Comparison of ENCODE assay signal across 16 cellular contexts in the genomic region with DNA sequence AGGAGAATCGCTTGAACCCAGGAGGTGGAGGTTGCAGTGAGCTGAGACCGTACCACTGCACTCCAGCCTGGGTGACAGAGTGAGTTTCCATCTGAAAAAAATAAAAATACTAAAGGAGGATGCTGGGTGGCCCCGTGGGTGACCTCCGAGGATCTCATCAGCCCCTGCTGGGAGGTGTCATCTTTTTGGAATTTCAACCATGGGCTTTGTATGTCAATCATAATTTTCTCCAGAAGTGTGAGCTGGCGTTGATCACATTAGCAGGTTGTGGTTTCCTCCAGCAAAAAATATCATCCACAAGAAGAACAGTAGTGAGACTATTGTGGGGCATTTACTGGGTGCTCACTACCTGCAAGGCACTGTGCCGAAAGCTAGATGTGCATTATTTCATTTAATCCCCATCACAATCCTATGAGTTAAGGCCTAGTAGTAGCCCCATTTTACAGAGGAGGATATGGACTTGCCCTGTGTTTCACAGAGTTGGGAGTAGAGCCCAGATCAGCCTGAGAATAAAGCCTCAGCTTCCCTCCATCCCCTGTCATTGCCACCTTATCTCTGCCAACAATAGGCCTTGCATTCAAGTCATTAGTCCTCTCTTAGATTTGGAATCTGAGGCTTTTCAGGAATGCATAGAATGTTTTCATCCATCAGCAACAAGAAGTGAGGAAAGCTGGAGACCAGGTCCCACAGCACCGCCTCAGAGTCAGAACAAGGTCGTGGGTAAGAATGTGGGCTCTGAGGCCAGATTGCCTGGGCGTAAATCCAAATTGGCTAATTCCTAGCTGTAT. TPM values are rescaled to one million over a fixed set of nuclear protein-coding genes. Genes with fewer than 3 reads are reported as not detected.
DNase-seq lines count a peak whose midpoint lies in the region; ATAC-seq and TF ChIP-seq lines count a peak whose summit lies in the region.
"Had no signal": no experiment of that assay in that cellular context is flagged by ENCODE, and none has a peak within 500 bp of the region (broad histone marks: within the 10 kb centered on the region; RNA-seq: fewer than 3 reads in every experiment).

No MANE protein-coding gene starts in this region.

- ATAC-seq in IMR-90 (ENCODE audit: low read depth) (no peak; the same call in 1 of the 2 replicates), left lobe of liver (no peak), HG03460 (IDR thresholded peaks at IDR 0.05; ENCODE audit: unreplicated experiment) (no peak), GM18517 (IDR thresholded peaks at IDR 0.05; ENCODE audit: unreplicated experiment) (no peak)
- ATAC-seq: activated CD8-positive, alpha-beta T cell treated with anti-CD3 and anti-CD28 coated beads for 36 hours had no signal

- H2BK120ac ChIP-seq in IMR-90 (ENCODE audit: low read depth, low read length) = no peak overlapping the region

- H2BK15ac ChIP-seq in IMR-90 (ENCODE audit: low read depth, low read length) = no peak overlapping the region

- H4K5ac ChIP-seq in IMR-90 (ENCODE audit: low read depth, low read length) = no peak overlapping the region

- H2BK20ac ChIP-seq in IMR-90 (ENCODE audit: low read depth, low read length) = no peak overlapping the region

- H4K8ac ChIP-seq in IMR-90 (ENCODE audit: low read depth in 2 of 2, low read length in 2 of 2) = no peak overlapping the region

- H4K91ac ChIP-seq in IMR-90 (ENCODE audit: insufficient read depth, low read depth, low read length) = no peak overlapping the region

- H3K23ac ChIP-seq in IMR-90 (ENCODE audit: low read depth, low read length) = no peak overlapping the region

- in situ Hi-C loops in IMR-90 (cut with MboI; ENCODE audit: low sequenced_read_pairs) = no loop called here

- no peak for TF ChIP-seq CTCF in IMR-90 (conservative IDR thresholded peaks at IDR 0.05; ENCODE audit: low read depth, low read length)
- TF ChIP-seq CTCF in breast epithelium (IDR thresholded peaks at IDR 0.05) = no peak

- H3K9me1 ChIP-seq in IMR-90 (ENCODE audit: insufficient read depth, low read length) = no peaks in the 10 kb centered on the region

- H3K4me2 ChIP-seq in IMR-90 (ENCODE audit: low read depth, low read length) = no peak overlapping the region

- dilution Hi-C loops in IMR-90 (cut with HindIII; ENCODE audit: low sequenced_read_pairs, unreplicated experiment) = no loop called here

- H4K20me1 ChIP-seq in IMR-90 (ENCODE audit: insufficient read depth, low read length) = no peaks in the 10 kb centered on the region

- H3K4me3 ChIP-seq in IMR-90 (ENCODE audit: insufficient read depth, low read depth, low read length) = no peak overlapping the region
- no peak overlapping the region for H3K4me3 ChIP-seq in breast epithelium
- H3K4me3 ChIP-seq: dorsolateral prefrontal cortex, esophagus squamous epithelium had no signal

- no peak for TF ChIP-seq RAD21 in IMR-90 (IDR thresholded peaks at IDR 0.05; ENCODE audit: low read length)

- H3K4ac ChIP-seq in IMR-90 (ENCODE audit: low read depth, low read length) = no peak overlapping the region

- intact Hi-C loops in IMR-90 (cut with micrococcal nuclease) = no loop called here
- intact Hi-C loops in breast epithelium (cut with DNase I; ENCODE audit: low total_unique reads) = no loop called here

- POLR2A ChIA-PET in IMR-90 (lab: Charles Lee; ENCODE audit: unreplicated experiment) = no interaction called here

- BruUV-seq in IMR-90 (replicated peaks; lab: Mats Ljungman, UMichigan) = no TSS peak

- H3K36me3 ChIP-seq in IMR-90 (ENCODE audit: control insufficient read depth, insufficient read depth, low read length) (no peaks in the 10 kb centered on the region), breast epithelium (no peaks in the 10 kb centered on the region)
- H3K36me3 ChIP-seq: esophagus squamous epithelium had no signal

- no peak overlapping the region for H2AFZ ChIP-seq in IMR-90 (replicated peaks; ENCODE audit: low read length, poor library complexity)

- 40% methylated on average over 1 of the region's 9 CpGs; no CpG with 5 or more reads in 1 of the 2 experiments for WGBS in IMR-90 (ENCODE audit: extremely low coverage in 2 of 2, insufficient read length in 1 of 2), 2 experiments

- H3K4me1 ChIP-seq in IMR-90 (ENCODE audit: control insufficient read depth, insufficient read depth, low read length) = no peaks in the 10 kb centered on the region
- no peaks in the 10 kb centered on the region for H3K4me1 ChIP-seq in breast epithelium
- H3K4me1 ChIP-seq: esophagus squamous epithelium had no signal

- CTCF ChIA-PET in IMR-90 (lab: Yijun Ruan, JAX) = no interaction called here

- DNase-seq in AG08396 (ENCODE audit: low spot score) (peak; percentile 32), IMR-90 (peak; percentile 32), fibroblast of gingiva (ENCODE audit: low read depth) (peak; percentile 4), left lobe of liver (ENCODE audit: low spot score) (peak; percentile 21), mesenteric fat pad (ENCODE audit: low spot score) (no peak), breast epithelium (ENCODE audit: low spot score in 2 of 2) (no peak)
- DNase-seq: activated CD8-positive, alpha-beta T cell treated with anti-CD3 and anti-CD28 coated beads for 36 hours; amniotic stem cell; dorsolateral prefrontal cortex; esophagus squamous epithelium; midbrain; NCI-H1048; NK-92 treated with Interleukin-12 subunit alpha and Interleukin-12 subunit beta, amount 100 ng/mL, for 24 hours had no signal

- H3K27ac ChIP-seq in IMR-90 (ENCODE audit: insufficient read depth, low read length) (no peak overlapping the region), breast epithelium (no peak overlapping the region)
- H3K27ac ChIP-seq: dorsolateral prefrontal cortex, esophagus squamous epithelium had no signal

- TF ChIP-seq POLR2A in IMR-90 (IDR thresholded peaks at IDR 0.05; ENCODE audit: low read depth, low read length) = no peak
- no peak for TF ChIP-seq POLR2A in breast epithelium (IDR thresholded peaks at IDR 0.05)

- no peak overlapping the region for H2AK9ac ChIP-seq in IMR-90 (replicated peaks; ENCODE audit: low read depth, low read length, poor library complexity)

- peaks cover 11% of the 10 kb centered on the region for H3K27me3 ChIP-seq in IMR-90 (ENCODE audit: control insufficient read depth, insufficient read depth, low read length)
- no peaks in the 10 kb centered on the region for H3K27me3 ChIP-seq in breast epithelium
- H3K27me3 ChIP-seq: dorsolateral prefrontal cortex had no signal

- no peak overlapping the region for H2BK5ac ChIP-seq in IMR-90 (ENCODE audit: low read depth, low read length, poor library complexity, severe bottlenecking)

- H3K18ac ChIP-seq in IMR-90 (ENCODE audit: low read depth, low read length) = no peak overlapping the region

- no peak overlapping the region for H3K9ac ChIP-seq in IMR-90 (ENCODE audit: low read depth, low read length)

- H3K56ac ChIP-seq in IMR-90 (ENCODE audit: extremely low read depth, insufficient read depth, low read length) = no peak overlapping the region

- H3K9me3 ChIP-seq in IMR-90 (ENCODE audit: control insufficient read depth, insufficient read depth, low read length) = no peaks in the 10 kb centered on the region
- H3K9me3 ChIP-seq in breast epithelium = no peaks in the 10 kb centered on the region
- H3K9me3 ChIP-seq: esophagus squamous epithelium had no signal

- H3K79me1 ChIP-seq in IMR-90 (ENCODE audit: low read depth in 1 of 2, low read length in 2 of 2) = no peaks in the 10 kb centered on the region

- no peak overlapping the region for H2AK5ac ChIP-seq in IMR-90 (ENCODE audit: low read depth, low read length)

- H3K14ac ChIP-seq in IMR-90 (replicated peaks; ENCODE audit: low read depth, low read length) = no peak overlapping the region

TF ChIP-seq in IMR-90, 13 proteins besides CTCF, POLR2A, EP300 and RAD21:
- TF ChIP-seq FOS (IDR thresholded peaks at IDR 0.05; ENCODE audit: low read depth, low read length) = no peak
- no peak for TF ChIP-seq MAFK (IDR thresholded peaks at IDR 0.05; ENCODE audit: low read depth, low read length)
- TF ChIP-seq CHD1 (IDR thresholded peaks at IDR 0.05; ENCODE audit: low read depth, low read length) = no peak
- TF ChIP-seq, protein P1, sequence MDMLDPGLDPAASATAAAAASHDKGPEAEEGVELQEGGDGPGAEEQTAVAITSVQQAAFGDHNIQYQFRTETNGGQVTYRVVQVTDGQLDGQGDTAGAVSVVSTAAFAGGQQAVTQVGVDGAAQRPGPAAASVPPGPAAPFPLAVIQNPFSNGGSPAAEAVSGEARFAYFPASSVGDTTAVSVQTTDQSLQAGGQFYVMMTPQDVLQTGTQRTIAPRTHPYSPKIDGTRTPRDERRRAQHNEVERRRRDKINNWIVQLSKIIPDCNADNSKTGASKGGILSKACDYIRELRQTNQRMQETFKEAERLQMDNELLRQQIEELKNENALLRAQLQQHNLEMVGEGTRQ (IDR thresholded peaks at IDR 0.05; ENCODE audit: low read depth, low read length) = no peak
- TF ChIP-seq MXI1 (IDR thresholded peaks at IDR 0.05; ENCODE audit: borderline replicate concordance, low read depth, low read length) = no peak
- TF ChIP-seq RCOR1 (IDR thresholded peaks at IDR 0.05; ENCODE audit: insufficient replicate concordance, low read length) = no peak
TF ChIP-seq in IMR-90: peak in this region for 0.

RNA-seq across cellular contexts. Expression of a gene that starts 39.8 kb away (rescaled TPM):
- total RNA-seq in IMR-90 (2012; rRNA removed) (not detected in 2 replicates), left lobe of liver (not detected), mesenteric fat pad (not detected), breast epithelium (not detected)
- polyA plus RNA-seq in IMR-90 (2012; rRNA removed) = not detected in 2 replicates
- polyA plus RNA-seq in IMR-90 (2012; cell fraction: cytosol; rRNA removed) = not detected in 2 replicates
- polyA plus RNA-seq in IMR-90 (2012; cell fraction: nucleus; rRNA removed; ENCODE audit: low replicate concordance) = not detected in 2 replicates
- total RNA-seq: activated CD8-positive, alpha-beta T cell treated with anti-CD3 and anti-CD28 coated beads for 36 hours; esophagus squamous epithelium; omental fat pad had no signal

Comparison
In these comparisons a context has a peak if more than half of its experiments do, and no peak if none do; other contexts are left out.
1. DNase-seq: peak in AG08396 (single experiment), IMR-90 (single experiment), fibroblast of gingiva (single experiment) and left lobe of liver (single experiment); none in mesenteric fat pad (single experiment) and breast epithelium (0 of 2).